Comparison of ENCODE assay signal across 30 cellular contexts in genomic region chr1:169499807-169500206, GRCh38.
"Had no signal": no experiment of that assay in that cellular context is flagged by ENCODE, and none has a peak within 500 bp of the region (broad histone marks: within the 10 kb centered on the region; RNA-seq: fewer than 3 reads in every experiment).

No MANE protein-coding gene starts in this region.

- H3K27ac Mint-ChIP-seq: natural killer cell treated with Interleukin-12 subunit alpha and Interleukin-12 subunit beta and Interleukin-15 and Interleukin-18, amount 100 ng/mL, for 72 hours; nephron progenitor cell; stimulated activated memory B cell treated with anti-CD40 and anti-IgM and Interleukin-4, amounts not matched to agents 10 μg/mL and 1 μg/mL and 100 μg/mL, for 72 hours; stimulated activated naive CD8-positive, alpha-beta T cell treated with anti-CD3 and anti-CD28 coated beads, Interleukin-15, amount 100 ng/mL, for 72 hours had no signal

- DNase-seq: naive thymus-derived CD8-positive, alpha-beta T cell; nephron progenitor cell; nucleus accumbens; pancreas; psoas muscle; right cardiac atrium; spleen; stimulated activated CD4-positive, alpha-beta T cell treated with anti-CD3 and anti-CD28 coated beads, Interleukin-12 subunit alpha, Interleukin-12 subunit beta, amount 100 ng/mL, for 4 hours; stimulated activated CD4-positive, alpha-beta T cell treated with anti-CD3 and anti-CD28 coated beads, Interleukin-1b, Interleukin-23, amount 100 ng/mL, for 48 hours; stimulated activated CD4-positive, alpha-beta T cell treated with anti-CD3 and anti-CD28 coated beads, Interleukin-4, amount 100 ng/mL, for 1 hour; stimulated activated CD4-positive, alpha-beta T cell treated with anti-CD3 and anti-CD28 coated beads, Interleukin-4, amount 100 ng/mL, for 4 hours; stimulated activated CD8-positive, alpha-beta memory T cell treated with anti-CD3 and anti-CD28 coated beads, Interleukin-4, amount 100 ng/mL, for 48 hours; stimulated activated naive CD4-positive, alpha-beta T cell; stimulated activated naive CD8-positive, alpha-beta T cell treated with anti-CD3 and anti-CD28 coated beads, Interleukin-15, amount 100 ng/mL, for 72 hours; stimulated activated naive CD8-positive, alpha-beta T cell treated with anti-CD3 and anti-CD28 coated beads, Interleukin-15, Interleukin-2, amounts not matched to agents 100 U/mL and 50 U/mL, for 24 hours; substantia nigra; testis; tibial artery; transverse colon; upper lobe of left lung had no signal

- H3K4me2 ChIP-seq: smooth muscle cell had no signal

- H3K4me1 ChIP-seq: pancreas, psoas muscle, spleen, suprapubic skin, testis, tibial artery, transverse colon, upper lobe of left lung, vagina had no signal

- H3K27me3 ChIP-seq: neutrophil, pancreas, spleen, suprapubic skin, testis, tibial artery, transverse colon, upper lobe of left lung, vagina had no signal

- H3K36me3 ChIP-seq: neutrophil, pancreas, spleen, suprapubic skin, tibial artery, transverse colon, upper lobe of left lung, vagina had no signal

- H3K9me3 ChIP-seq: neutrophil, pancreas, psoas muscle, suprapubic skin, testis, transverse colon, upper lobe of left lung, vagina had no signal

- ATAC-seq: naive thymus-derived CD8-positive, alpha-beta T cell; natural killer cell treated with Interleukin-12 subunit alpha and Interleukin-12 subunit beta and Interleukin-15 and Interleukin-18, amount 100 ng/mL, for 72 hours; pancreas; psoas muscle; right cardiac atrium; sciatic nerve; stimulated activated memory B cell treated with anti-CD40 and anti-IgM and Interleukin-4, amounts not matched to agents 10 μg/mL and 1 μg/mL and 100 μg/mL, for 72 hours; stimulated activated naive CD8-positive, alpha-beta T cell treated with anti-CD3 and anti-CD28 coated beads, Interleukin-15, amount 100 ng/mL, for 72 hours; stimulated activated naive CD8-positive, alpha-beta T cell treated with anti-CD3 and anti-CD28 coated beads, Interleukin-15, Interleukin-2, amounts not matched to agents 100 U/mL and 50 U/mL, for 24 hours had no signal

- H3K36me3 Mint-ChIP-seq: natural killer cell treated with Interleukin-12 subunit alpha and Interleukin-12 subunit beta and Interleukin-15 and Interleukin-18, amount 100 ng/mL, for 72 hours had no signal

- FAIRE-seq: pancreas, urothelium cell line had no signal

- H3K4me3 ChIP-seq: pancreas, psoas muscle, skin epidermis, smooth muscle cell, spleen, suprapubic skin, testis, tibial artery, transverse colon, upper lobe of left lung, vagina had no signal

- H3K4me1 Mint-ChIP-seq: nephron progenitor cell; neural crest cell; stimulated activated memory B cell treated with anti-CD40 and anti-IgM and Interleukin-4, amounts not matched to agents 10 μg/mL and 1 μg/mL and 100 μg/mL, for 72 hours had no signal

- H3K4me3 Mint-ChIP-seq: naive thymus-derived CD8-positive, alpha-beta T cell; natural killer cell treated with Interleukin-12 subunit alpha and Interleukin-12 subunit beta and Interleukin-15 and Interleukin-18, amount 100 ng/mL, for 72 hours; nephron progenitor cell; neural crest cell; stimulated activated memory B cell treated with anti-CD40 and anti-IgM and Interleukin-4, amounts not matched to agents 10 μg/mL and 1 μg/mL and 100 μg/mL, for 72 hours; stimulated activated naive CD8-positive, alpha-beta T cell treated with anti-CD3 and anti-CD28 coated beads, Interleukin-15, amount 100 ng/mL, for 72 hours had no signal

- H3K27ac ChIP-seq: neutrophil, pancreas, psoas muscle, skin epidermis, spleen, suprapubic skin, testis, tibial artery, transverse colon, upper lobe of left lung, vagina had no signal

- H3K9me3 Mint-ChIP-seq: natural killer cell treated with Interleukin-12 subunit alpha and Interleukin-12 subunit beta and Interleukin-15 and Interleukin-18, amount 100 ng/mL, for 72 hours; neural crest cell had no signal
